In the genomic region with DNA sequence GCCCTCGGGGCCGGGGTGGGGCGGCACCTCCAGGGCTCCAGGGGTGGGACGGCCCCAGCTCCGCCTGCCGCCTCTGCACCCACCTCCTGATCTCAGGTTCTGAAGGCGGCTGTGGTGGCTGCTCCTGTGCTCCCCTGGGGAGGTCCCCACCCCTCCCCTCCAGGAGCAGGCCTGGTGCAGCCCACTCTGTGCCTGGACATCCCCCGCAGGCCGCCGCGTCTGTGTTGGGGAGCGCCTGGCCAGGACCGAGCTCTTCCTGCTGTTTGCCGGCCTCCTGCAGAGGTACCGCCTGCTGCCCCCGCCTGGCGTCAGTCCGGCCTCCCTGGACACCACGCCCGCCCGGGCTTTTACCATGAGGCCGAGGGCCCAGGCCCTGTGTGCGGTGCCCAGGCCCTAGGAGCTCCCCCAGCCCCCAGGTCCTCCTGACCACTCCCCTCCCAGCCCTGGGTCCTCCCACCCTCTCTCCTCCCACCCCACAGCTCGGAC, we compare ENCODE assay signal across 20 cellular contexts. TPM values are rescaled to one million over a fixed set of nuclear protein-coding genes. Genes with fewer than 3 reads are reported as not detected.
DNase-seq lines count a peak whose midpoint lies in the region; ATAC-seq and TF ChIP-seq lines count a peak whose summit lies in the region.
"Had no signal": no experiment of that assay in that cellular context is flagged by ENCODE, and none has a peak within 500 bp of the region (broad histone marks: within the 10 kb centered on the region; RNA-seq: fewer than 3 reads in every experiment).

No MANE protein-coding gene starts in this region.

- H3K27me3 Mint-ChIP-seq in chondrocyte (ENCODE audit: low read depth) = no peaks in the 10 kb centered on the region

- intact Hi-C loops in ascending aorta (cut with DNase I) = no loop called here

- H3K9me3 ChIP-seq in ES-I3 (ENCODE audit: control insufficient read depth, insufficient read depth, low read length) = no peaks in the 10 kb centered on the region
- H3K9me3 ChIP-seq in osteoblast (ENCODE audit: low read depth, low read length) = no peaks in the 10 kb centered on the region
- no peaks in the 10 kb centered on the region for H3K9me3 ChIP-seq in ascending aorta
- H3K9me3 ChIP-seq: upper lobe of right lung had no signal

- no peak for ATAC-seq in HG02759 (IDR thresholded peaks at IDR 0.05; ENCODE audit: unreplicated experiment)
- ATAC-seq: activated CD8-positive, alpha-beta T cell treated with anti-CD3 and anti-CD28 coated beads for 36 hours; Right ventricle myocardium inferior; upper lobe of right lung had no signal

- H3K4me1 Mint-ChIP-seq in chondrocyte (ENCODE audit: low read depth) = peaks cover 6% of the 10 kb centered on the region

- H3K27ac ChIP-seq in osteoblast (ENCODE audit: low read depth, low read length) = no peak overlapping the region
- no peak overlapping the region for H3K27ac ChIP-seq in ascending aorta
- H3K27ac ChIP-seq: upper lobe of right lung had no signal

- no peaks in the 10 kb centered on the region for H3K36me3 Mint-ChIP-seq in chondrocyte (ENCODE audit: low read depth)
- H3K36me3 Mint-ChIP-seq: naive B cell had no signal

- no peak overlapping the region for H3K27ac Mint-ChIP-seq in chondrocyte (ENCODE audit: unreplicated experiment)
- H3K27ac Mint-ChIP-seq: activated CD8-positive, alpha-beta T cell treated with anti-CD3 and anti-CD28 coated beads for 36 hours; CD4-positive, alpha-beta T cell; naive B cell had no signal

- TF ChIP-seq CTCF in chondrocyte (IDR thresholded peaks at IDR 0.05) (peak; percentile 20), osteoblast (IDR thresholded peaks at IDR 0.05; ENCODE audit: extremely low read depth, low read depth, low read length) (no peak), ascending aorta (IDR thresholded peaks at IDR 0.05) (no peak)

- H2AFZ ChIP-seq in osteoblast (ENCODE audit: low read length) = no peak overlapping the region

- H3K4me2 ChIP-seq in osteoblast (ENCODE audit: insufficient read depth, low read length) = no peak overlapping the region

- H3K4me3 ChIP-seq in osteoblast (ENCODE audit: insufficient read depth, low read length) (peak overlapping the region; percentile 35), ascending aorta (no peak overlapping the region)
- H3K4me3 ChIP-seq: upper lobe of right lung had no signal

- no peak overlapping the region for H3K4me3 Mint-ChIP-seq in chondrocyte (ENCODE audit: unreplicated experiment)
- H3K4me3 Mint-ChIP-seq: activated CD8-positive, alpha-beta T cell treated with anti-CD3 and anti-CD28 coated beads for 36 hours; CD4-positive, alpha-beta T cell; naive B cell had no signal

- peaks cover 6% of the 10 kb centered on the region; the same call in 1 of the 2 replicates for H3K4me1 ChIP-seq in ES-I3 (ENCODE audit: insufficient read depth, low read length)
- H3K4me1 ChIP-seq in osteoblast (ENCODE audit: insufficient read depth, low read length) = no peaks in the 10 kb centered on the region
- peaks cover 0 to 3% of the 10 kb centered on the region in 2 donors for H3K4me1 ChIP-seq in ascending aorta
- H3K4me1 ChIP-seq: upper lobe of right lung had no signal

- no peaks in the 10 kb centered on the region for H3K9me3 Mint-ChIP-seq in chondrocyte (ENCODE audit: low read depth)
- H3K9me3 Mint-ChIP-seq: activated CD8-positive, alpha-beta T cell treated with anti-CD3 and anti-CD28 coated beads for 36 hours; CD4-positive, alpha-beta T cell; naive B cell had no signal

- peaks cover 4% of the 10 kb centered on the region for H4K20me1 ChIP-seq in osteoblast (ENCODE audit: insufficient read depth, low read length)

- H3K9ac ChIP-seq in ES-I3 (ENCODE audit: low read depth, low read length) = peak overlapping the region; percentile 16; the same call in 1 of the 2 replicates

- H3K36me3 ChIP-seq in ES-I3 (ENCODE audit: insufficient read depth, low read length) = no peaks in the 10 kb centered on the region
- no peaks in the 10 kb centered on the region for H3K36me3 ChIP-seq in osteoblast (ENCODE audit: insufficient read depth, low read length)
- H3K36me3 ChIP-seq in ascending aorta = no peaks in the 10 kb centered on the region
- H3K36me3 ChIP-seq: upper lobe of right lung had no signal

- DNase-seq in M059J (ENCODE audit: low read depth) (peak; percentile 25), chondrocyte (ENCODE audit: low spot score) (peak; percentile 91), osteoblast (ENCODE audit: insufficient read length, low spot score, missing footprints) (no peak), ascending aorta (ENCODE audit: low spot score in 2 of 2) (no peak)
- DNase-seq in stimulated activated CD4-positive, alpha-beta T cell treated with anti-CD3 and anti-CD28 coated beads, Interleukin-2, amount 100 ng/mL, for 24 hours = no peak
- DNase-seq: activated CD8-positive, alpha-beta T cell treated with anti-CD3 and anti-CD28 coated beads for 36 hours; activated gamma-delta T cell; CD4-positive, alpha-beta T cell; GDM1; glutamatergic neuron; KG1; naive B cell; NCI-H1436 treated with DMSO at 0.1 percent for 48 hours; NCI-H526 treated with DMSO at 0.1 percent for 48 hours; retina; stimulated activated CD4-positive, alpha-beta T cell treated with anti-CD3 and anti-CD28 coated beads, Interleukin-2, amount 100 ng/mL, for 48 hours; upper lobe of right lung had no signal

- H3K79me2 ChIP-seq in osteoblast (ENCODE audit: insufficient read depth, low read length) = no peaks in the 10 kb centered on the region

- H3K27me3 ChIP-seq in osteoblast (ENCODE audit: insufficient read depth, low read length) (peaks cover 16% of the 10 kb centered on the region), ascending aorta (peaks cover 16% of the 10 kb centered on the region)

RNA-seq across cellular contexts. Expression of gene CYP2W1, which starts 5.5 kb away (rescaled TPM):
- not detected in 2 replicates for total RNA-seq in M059J (2014; rRNA removed; shearing (Covaris generic))
- total RNA-seq in chondrocyte (not detected in 3 replicates), osteoblast (not detected in 2 replicates), ascending aorta (not detected)
- total RNA-seq: activated CD8-positive, alpha-beta T cell treated with anti-CD3 and anti-CD28 coated beads for 36 hours; CD4-positive, alpha-beta T cell; Right ventricle myocardium inferior; upper lobe of right lung had no signal

RNA-seq across cellular contexts. Expression of gene COX19, which starts 13.1 kb away (rescaled TPM):
- 7.7 and 10.2 TPM in 2 replicates for total RNA-seq in M059J (2014; rRNA removed; shearing (Covaris generic))
- total RNA-seq in chondrocyte = 9.2 to 9.6 TPM (median 9.5 TPM) in 3 replicates
- total RNA-seq in osteoblast = 10.9 and 13.0 TPM in 2 replicates
- 2.1 TPM for total RNA-seq in ascending aorta

RNA-seq across cellular contexts. Expression of gene ADAP1, which starts 34.0 kb away (rescaled TPM):
- 0.37 and 0.84 TPM in 2 replicates for total RNA-seq in M059J (2014; rRNA removed; shearing (Covaris generic))
- total RNA-seq in chondrocyte (3.9 to 7.0 TPM (median 6.7 TPM) in 3 replicates), osteoblast (0.59 and 2.2 TPM in 2 replicates), ascending aorta (44.5 TPM)

RNA-seq across cellular contexts. Expression of gene GPR146, which starts 55.9 kb away (rescaled TPM):
- 1.8 and 4.9 TPM in 2 replicates for total RNA-seq in M059J (2014; rRNA removed; shearing (Covaris generic))
- total RNA-seq in chondrocyte = 1.4 to 4.4 TPM (median 3.8 TPM) in 3 replicates
- 3.5 and 5.1 TPM in 2 replicates for total RNA-seq in osteoblast
- 224 TPM for total RNA-seq in ascending aorta

Comparison
In these comparisons a context has a peak if more than half of its experiments do, and no peak if none do; other contexts are left out.
1. DNase-seq: peak in M059J (single experiment) and chondrocyte (single experiment); none in osteoblast (single experiment), ascending aorta (0 of 2) and stimulated activated CD4-positive, alpha-beta T cell treated with anti-CD3 and anti-CD28 coated beads, Interleukin-2, amount 100 ng/mL, for 24 hours (0 of 2).